In genomic region chr14:49880267-49881064, GRCh38 we compare ENCODE assay signal across 9 cellular contexts. TPM values are rescaled to one million over a fixed set of nuclear protein-coding genes. Genes with fewer than 3 reads are reported as not detected.
A peak's percentile ranks its signal among the peaks of the same experiment; 100 is the strongest.
DNase-seq lines count a peak whose midpoint lies in the region; ATAC-seq and TF ChIP-seq lines count a peak whose summit lies in the region.
"Had no signal": no experiment of that assay in that cellular context is flagged by ENCODE, and none has a peak within 500 bp of the region (broad histone marks: within the 10 kb centered on the region; RNA-seq: fewer than 3 reads in every experiment).

No MANE protein-coding gene starts in this region.

- H3K27me3 Mint-ChIP-seq in activated naive CD8-positive, alpha-beta T cell = no peaks in the 10 kb centered on the region
- H3K27me3 Mint-ChIP-seq in activated naive CD8-positive, alpha-beta T cell treated with anti-CD3 and anti-CD28 coated beads for 36 hours = no peaks in the 10 kb centered on the region
- H3K27me3 Mint-ChIP-seq: activated naive CD4-positive, alpha-beta T cell treated with anti-CD3 and anti-CD28 coated beads, Interleukin-2, amount 50 U/mL, for 24 hours had no signal

- no peak overlapping the region for H3K4me3 Mint-ChIP-seq in activated naive CD8-positive, alpha-beta T cell
- no peak overlapping the region for H3K4me3 Mint-ChIP-seq in activated naive CD8-positive, alpha-beta T cell treated with anti-CD3 and anti-CD28 coated beads for 36 hours
- H3K4me3 Mint-ChIP-seq: activated naive CD4-positive, alpha-beta T cell treated with anti-CD3 and anti-CD28 coated beads, Interleukin-2, amount 50 U/mL, for 24 hours had no signal

- no peaks in the 10 kb centered on the region for H3K36me3 Mint-ChIP-seq in activated naive CD8-positive, alpha-beta T cell
- H3K36me3 Mint-ChIP-seq in activated naive CD8-positive, alpha-beta T cell treated with anti-CD3 and anti-CD28 coated beads for 36 hours = no peaks in the 10 kb centered on the region
- H3K36me3 Mint-ChIP-seq: activated naive CD4-positive, alpha-beta T cell treated with anti-CD3 and anti-CD28 coated beads, Interleukin-2, amount 50 U/mL, for 24 hours had no signal

- H3K27me3 ChIP-seq in RWPE2 (ENCODE audit: insufficient read depth, poor library complexity, severe bottlenecking) (no peaks in the 10 kb centered on the region), transverse colon (no peaks in the 10 kb centered on the region)

- peaks cover 13% of the 10 kb centered on the region for H3K4me1 Mint-ChIP-seq in activated naive CD8-positive, alpha-beta T cell (ENCODE audit: low read depth)
- peaks cover 22% of the 10 kb centered on the region for H3K4me1 Mint-ChIP-seq in activated naive CD8-positive, alpha-beta T cell treated with anti-CD3 and anti-CD28 coated beads for 36 hours

- TF ChIP-seq EP300 in transverse colon (IDR thresholded peaks at IDR 0.05; ENCODE audit: low read depth) = no peak

- WGBS in transverse colon (ENCODE audit: low coverage in 1 of 2), 2 donors = 18 to 46% methylated on average over 2 to 9 of the region's 9 CpGs

- intact Hi-C loops in transverse colon (cut with DNase I; ENCODE audit: low total_unique reads) = no loop called here

- no peaks in the 10 kb centered on the region for H3K9me3 Mint-ChIP-seq in activated naive CD8-positive, alpha-beta T cell (ENCODE audit: low read depth)
- no peaks in the 10 kb centered on the region for H3K9me3 Mint-ChIP-seq in activated naive CD8-positive, alpha-beta T cell treated with anti-CD3 and anti-CD28 coated beads for 36 hours
- H3K9me3 Mint-ChIP-seq: activated naive CD4-positive, alpha-beta T cell treated with anti-CD3 and anti-CD28 coated beads, Interleukin-2, amount 50 U/mL, for 24 hours had no signal

- H3K27ac ChIP-seq in RWPE2 (ENCODE audit: poor library complexity, severe bottlenecking) (peak overlapping the region; percentile 35), transverse colon (peak overlapping the region; percentile 69 to 85 (median 78))

- no peak for TF ChIP-seq POLR2A in transverse colon (IDR thresholded peaks at IDR 0.05)
- no peak for TF ChIP-seq POLR2A in erythroblast (IDR thresholded peaks at IDR 0.05; ENCODE audit: low read length)

- H3K4me3 ChIP-seq in RWPE2 (ENCODE audit: severe bottlenecking) = no peak overlapping the region
- no peak overlapping the region for H3K4me3 ChIP-seq in transverse colon

- H3K4me1 ChIP-seq in RWPE2 (ENCODE audit: insufficient read depth, poor library complexity, severe bottlenecking) (peaks cover 16% of the 10 kb centered on the region), transverse colon (peaks cover 0 to 25% (median 8%) of the 10 kb centered on the region in 4 donors)

- in situ Hi-C loops in transverse colon (cut with MboI; ENCODE audit: low pct_ligation_motif_present in 1 of 4, low pct_unique_long_range_greater_than_20kb in 1 of 4, low sequenced_read_pairs in 3 of 4) = no loop called here

- no peak for DNase-seq in activated naive CD8-positive, alpha-beta T cell treated with anti-CD3 and anti-CD28 coated beads for 36 hours
- DNase-seq in RWPE2 (ENCODE audit: low spot score) (no peak), iris pigment epithelial cell (ENCODE audit: low read depth) (peak; percentile 18), transverse colon (no peak), NCI-H510A treated with DMSO at 0.1 percent for 48 hours (lab: John Stamatoyannopoulos, UW) (no peak), foreskin melanocyte (no peak), erythroblast (lab: John Stamatoyannopoulos, UW) (no peak)

- no peaks in the 10 kb centered on the region for H3K36me3 ChIP-seq in RWPE2 (ENCODE audit: low read depth)
- no peaks in the 10 kb centered on the region for H3K36me3 ChIP-seq in transverse colon

- TF ChIP-seq CTCF in RWPE2 (IDR thresholded peaks at IDR 0.05; ENCODE audit: poor library complexity, severe bottlenecking) (no peak), transverse colon (IDR thresholded peaks at IDR 0.05) (no peak)

- peak overlapping the region; percentile 58 for H3K27ac Mint-ChIP-seq in activated naive CD8-positive, alpha-beta T cell
- no peak overlapping the region for H3K27ac Mint-ChIP-seq in activated naive CD8-positive, alpha-beta T cell treated with anti-CD3 and anti-CD28 coated beads for 36 hours

- peak; percentile 53 for ATAC-seq in RWPE2 (ENCODE audit: low read depth)

- H3K9me3 ChIP-seq in RWPE2 (ENCODE audit: severe bottlenecking) (no peaks in the 10 kb centered on the region), transverse colon (no peaks in the 10 kb centered on the region)

RNA-seq across cellular contexts. Expression of gene ARF6, which starts 12.4 kb away (rescaled TPM):
- 100 to 1,000 TPM; 134 to 135 TPM for total RNA-seq in activated naive CD8-positive, alpha-beta T cell treated with anti-CD3 and anti-CD28 coated beads for 36 hours
- total RNA-seq in transverse colon = 100 to 1,000 TPM in 2 of 4 donors, 10 to 100 TPM in 2; 70.3 to 120 (median 101) TPM

RNA-seq across cellular contexts. Expression of gene NEMF, which starts 27.9 kb away (rescaled TPM):
- 10 to 100 TPM; 53.7 to 64.6 TPM for total RNA-seq in activated naive CD8-positive, alpha-beta T cell treated with anti-CD3 and anti-CD28 coated beads for 36 hours
- 100 to 1,000 TPM in 1 of 4 donors, 10 to 100 TPM in 3; 50.2 to 129 (median 79.3) TPM for total RNA-seq in transverse colon
